33 cellular contexts compared by ENCODE assay signal in the genomic region with DNA sequence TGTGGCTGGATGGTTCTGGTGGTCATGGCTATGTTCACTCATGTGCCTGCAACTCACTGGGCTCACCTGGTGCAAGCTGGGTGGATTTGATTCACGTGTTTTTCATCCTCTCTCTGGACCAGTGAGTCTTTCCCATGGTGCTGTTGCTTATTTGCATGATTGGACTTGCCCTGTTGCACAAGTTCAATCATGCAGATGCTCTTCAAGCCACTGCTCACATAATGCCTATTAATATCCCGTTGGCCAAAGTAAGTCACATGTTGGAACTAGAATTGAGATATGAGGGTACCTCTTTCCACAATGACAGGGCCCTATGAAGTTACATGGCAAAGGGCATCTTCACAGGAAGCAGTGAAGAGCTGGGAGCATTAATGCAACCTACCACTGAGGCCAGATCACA. TPM values are rescaled to one million over a fixed set of nuclear protein-coding genes. Genes with fewer than 3 reads are reported as not detected.
DNase-seq lines count a peak whose midpoint lies in the region; ATAC-seq, FAIRE-seq and TF ChIP-seq lines count a peak whose summit lies in the region.
"Had no signal": no experiment of that assay in that cellular context is flagged by ENCODE, and none has a peak within 500 bp of the region (broad histone marks: within the 10 kb centered on the region; RNA-seq: fewer than 3 reads in every experiment).

No MANE protein-coding gene starts in this region.

- no peaks in the 10 kb centered on the region for H3K27me3 ChIP-seq in PC-9 (ENCODE audit: insufficient read depth, low read depth)
- H3K27me3 ChIP-seq: left lung, SJSA1 had no signal

- CTCF ChIA-PET in OCI-LY7 (lab: Charles Lee; ENCODE audit: unreplicated experiment): no interaction called here
- CTCF ChIA-PET in PC-9 (lab: Charles Lee): no interaction called here

- no peaks in the 10 kb centered on the region for H3K79me2 ChIP-seq in OCI-LY7 (ENCODE audit: insufficient read depth, low read depth, low read length)
- H3K79me2 ChIP-seq in PC-9 (ENCODE audit: low read depth): no peaks in the 10 kb centered on the region

- peak; percentile 48 for FAIRE-seq in H54 (lab: Jason Lieb, UNC)
- FAIRE-seq: endothelial cell of umbilical vein, GM18507, HepG2 had no signal

- H3K4me1 ChIP-seq in OCI-LY7 (ENCODE audit: insufficient read depth, low read length, poor library complexity, severe bottlenecking) (peaks cover 17% of the 10 kb centered on the region), PC-9 (replicated peaks; ENCODE audit: insufficient read depth) (no peaks in the 10 kb centered on the region)
- H3K4me1 ChIP-seq: Caco-2, left lung, SJSA1 had no signal

- H3K4me2 ChIP-seq in OCI-LY7 (ENCODE audit: low read length): peak overlapping the region; percentile 36
- no peak overlapping the region for H3K4me2 ChIP-seq in PC-9

- H3K4me3 ChIP-seq in GM12865 (ENCODE audit: low read depth, low read length) (no peak overlapping the region), OCI-LY7 (ENCODE audit: low read depth, low read length, poor library complexity, severe bottlenecking) (no peak overlapping the region), PC-9 (no peak overlapping the region)
- H3K4me3 ChIP-seq: left lung, SJSA1 had no signal

- H3K36me3 ChIP-seq in OCI-LY7 (ENCODE audit: insufficient read depth, low read length) (no peaks in the 10 kb centered on the region), PC-9 (ENCODE audit: low read depth) (no peaks in the 10 kb centered on the region)
- H3K36me3 ChIP-seq: left lung, SJSA1, WERI-Rb-1 had no signal

- H4K20me1 ChIP-seq in OCI-LY7 (ENCODE audit: insufficient read depth, low read length): no peaks in the 10 kb centered on the region
- H4K20me1 ChIP-seq in PC-9 (ENCODE audit: insufficient read depth): no peaks in the 10 kb centered on the region

- H3K9me3 ChIP-seq in OCI-LY7 (ENCODE audit: low read length) (no peaks in the 10 kb centered on the region), PC-9 (ENCODE audit: insufficient read depth, low read depth) (no peaks in the 10 kb centered on the region)
- H3K9me3 ChIP-seq: Caco-2, left lung, SJSA1 had no signal

- TF ChIP-seq CTCF in GM12865 (IDR thresholded peaks at IDR 0.05; ENCODE audit: insufficient read depth, low read depth, low read length, missing control alignments): no peak
- TF ChIP-seq CTCF in OCI-LY7 (conservative IDR thresholded peaks at IDR 0.05; ENCODE audit: low read length): no peak
- no peak for TF ChIP-seq CTCF in PC-9 (conservative IDR thresholded peaks at IDR 0.05)

- no peak for TF ChIP-seq POLR2A in H54 (IDR thresholded peaks at IDR 0.05; ENCODE audit: low read depth, low read length)

- no peaks in the 10 kb centered on the region for H3F3A ChIP-seq in PC-9 (ENCODE audit: insufficient read depth, low read depth)

- peak; percentile 60 for ATAC-seq in left ventricle myocardium superior
- ATAC-seq in HG03378 (IDR thresholded peaks at IDR 0.05; ENCODE audit: unreplicated experiment): no peak
- ATAC-seq: HepG2; left lung; sciatic nerve; stimulated activated naive CD8-positive, alpha-beta T cell treated with anti-CD3 and anti-CD28 coated beads, Interleukin-15, amount 100 ng/mL, for 72 hours; T-cell had no signal

- DNase-seq in GM12865 (ENCODE audit: low read depth) (peak; percentile 9), H54 (ENCODE audit: insufficient read length, low spot score) (no peak), OCI-LY7 (ENCODE audit: low spot score) (peak; percentile 51), left ventricle myocardium superior (no peak), PC-9 (no peak), NCI-H526 treated with DMSO at 0.1 percent for 48 hours (lab: John Stamatoyannopoulos, UW) (no peak)
- DNase-seq: activated CD4-positive, alpha-beta T cell treated with anti-CD3 and anti-CD28 coated beads for 4 hours; activated CD8-positive, alpha-beta memory T cell treated with anti-CD3 and anti-CD28 coated beads for 24 hours; activated effector memory CD4-positive, alpha-beta T cell treated with Interleukin-2 at 50 U/mL for 16 hours; Caco-2; GF-D8; Kasumi-1; left lung; NCI-H1436 treated with DMSO at 0.1 percent for 48 hours; NCI-H2107; NCI-H446 treated with DMSO at 0.1 percent for 48 hours; NCI-H82; stimulated activated CD4-positive, alpha-beta T cell treated with anti-CD3 and anti-CD28 coated beads, Interleukin-12 subunit alpha, Interleukin-12 subunit beta, amount 100 ng/mL, for 4 hours; stimulated activated CD4-positive, alpha-beta T cell treated with anti-CD3 and anti-CD28 coated beads, Interleukin-2, amount 100 ng/mL, for 48 hours; stimulated activated naive CD8-positive, alpha-beta T cell treated with anti-CD3 and anti-CD28 coated beads, Interleukin-15, amount 100 ng/mL, for 72 hours; T-cell; WERI-Rb-1 had no signal

- intact Hi-C loops in OCI-LY7 (cut with micrococcal nuclease; ENCODE audit: unreplicated experiment) (no loop called here), left ventricle myocardium superior (cut with micrococcal nuclease) (no loop called here), PC-9 (cut with micrococcal nuclease; ENCODE audit: unreplicated experiment) (no loop called here)

- BruUV-seq in OCI-LY7 (replicated peaks; lab: Mats Ljungman, UMichigan): no TSS peak
- no TSS peak for BruUV-seq in PC-9 (replicated peaks; lab: Mats Ljungman, UMichigan)

- H3K27ac ChIP-seq in OCI-LY7 (ENCODE audit: low read depth, low read length, poor library complexity, severe bottlenecking): no peak overlapping the region
- H3K27ac ChIP-seq in PC-9: no peak overlapping the region
- H3K27ac ChIP-seq: left lung, SJSA1, WERI-Rb-1 had no signal

- H2AFZ ChIP-seq in OCI-LY7 (ENCODE audit: low read length) (no peak overlapping the region), PC-9 (no peak overlapping the region)

- no peaks in the 10 kb centered on the region for H3K9me2 ChIP-seq in OCI-LY7 (ENCODE audit: insufficient read depth, low read length)
- H3K9me2 ChIP-seq in PC-9 (ENCODE audit: insufficient read depth): no peaks in the 10 kb centered on the region

- POLR2A ChIA-PET in OCI-LY7 (lab: Charles Lee) (no interaction called here), PC-9 (lab: Charles Lee; ENCODE audit: unreplicated experiment) (no interaction called here)

RNA-seq across cellular contexts. Expression of gene MROH2B, which starts 26.5 kb away (rescaled TPM):
- not detected in 2 replicates for total RNA-seq in OCI-LY7 (2014; rRNA removed; shearing (Covaris generic))
- total RNA-seq in OCI-LY7 (2022) (not detected in 2 replicates), left ventricle myocardium superior (not detected), PC-9 (2021) (not detected in 2 replicates)
- total RNA-seq: Caco-2, endothelial cell of umbilical vein, glomerular endothelial cell, H4, HepG2, left lung, mesenteric fat pad, myocyte, progenitor cell of endocrine pancreas, sciatic nerve, SJSA1, T-cell had no signal

Comparison
In these comparisons a context has a peak if more than half of its experiments do, and no peak if none do; other contexts are left out.
1. DNase-seq: peak in GM12865 (single experiment) and OCI-LY7 (single experiment); none in H54 (single experiment), left ventricle myocardium superior (single experiment), PC-9 (0 of 2) and NCI-H526 treated with DMSO at 0.1 percent for 48 hours (single experiment).